9 cellular contexts compared by ENCODE assay signal in genomic region chr10:124529661-124530214, GRCh38.
DNase-seq lines count a peak whose midpoint lies in the region; ATAC-seq, FAIRE-seq and TF ChIP-seq lines count a peak whose summit lies in the region.
"Had no signal": no experiment of that assay in that cellular context is flagged by ENCODE, and none has a peak within 500 bp of the region (broad histone marks: within the 10 kb centered on the region; RNA-seq: fewer than 3 reads in every experiment).

No MANE protein-coding gene starts in this region.

- no peaks in the 10 kb centered on the region for H3K27me3 ChIP-seq in OCI-LY3 (ENCODE audit: low read depth, low read length)
- H3K27me3 ChIP-seq in right lobe of liver = no peaks in the 10 kb centered on the region

- H3K79me2 ChIP-seq in OCI-LY3 (ENCODE audit: low read length) = no peaks in the 10 kb centered on the region

- H3K4me1 ChIP-seq in OCI-LY3 (ENCODE audit: low read length) (peaks cover 19% of the 10 kb centered on the region), right lobe of liver (peaks cover 0 to 7% (median 2%) of the 10 kb centered on the region in 4 donors)
- H3K4me1 ChIP-seq: lower lobe of right lung had no signal

- no peak for TF ChIP-seq POLR2A in right lobe of liver (IDR thresholded peaks at IDR 0.05)

- H3K4me2 ChIP-seq in OCI-LY3 (ENCODE audit: low read length) = peak overlapping the region; percentile 92

- intact Hi-C loops in right lobe of liver (cut with DNase I) = loop anchor here (5.0 to 10.0 kb wide), 3 partner anchors 95 to 295 kb away; partner anchors contain the start of gene FAM53B (in 1 of the 2)

- 0% methylated on average over 2 of the region's 17 CpGs for WGBS in right lobe of liver (ENCODE audit: insufficient coverage, low coverage, low lambda C conversion rate, missing lambda C conversion rate)

- no peaks in the 10 kb centered on the region for H4K20me1 ChIP-seq in OCI-LY3 (ENCODE audit: insufficient read depth, low read length)

- no peaks in the 10 kb centered on the region for H3K9me3 ChIP-seq in OCI-LY3 (ENCODE audit: insufficient read depth, low read length)
- H3K9me3 ChIP-seq in right lobe of liver = no peaks in the 10 kb centered on the region
- H3K9me3 ChIP-seq: lower lobe of right lung had no signal

- no peak for FAIRE-seq in GM19239 (lab: Jason Lieb, UNC)

- TF ChIP-seq CTCF in GM10266 (IDR thresholded peaks at IDR 0.05; ENCODE audit: control insufficient read depth, insufficient read depth, low read depth, missing control alignments) = peak; percentile 4
- no peak for TF ChIP-seq CTCF in OCI-LY3 (IDR thresholded peaks at IDR 0.05; ENCODE audit: low read depth, low read length)
- no peak for TF ChIP-seq CTCF in right lobe of liver (IDR thresholded peaks at IDR 0.05)

- H3K36me3 ChIP-seq in OCI-LY3 (replicated peaks; ENCODE audit: low read depth, low read length) (no peaks in the 10 kb centered on the region), right lobe of liver (no peaks in the 10 kb centered on the region)
- H3K36me3 ChIP-seq: lower lobe of right lung had no signal

- no peak for DNase-seq in GM10266 (ENCODE audit: extremely low spot score)
- DNase-seq in right lobe of liver = peak in 1 of 3 donors; percentile 14
- no peak for DNase-seq in hippocampal formation (lab: John Stamatoyannopoulos, UW)
- no peak for DNase-seq in hepatic stellate cell (ENCODE audit: low spot score)
- no peak for DNase-seq in GM19239 (ENCODE audit: insufficient read length, low spot score)

- H3K27ac ChIP-seq in OCI-LY3 (ENCODE audit: low read length) (no peak overlapping the region), right lobe of liver (no peak overlapping the region)
- H3K27ac ChIP-seq: lower lobe of right lung had no signal

- H2AFZ ChIP-seq in OCI-LY3 (ENCODE audit: low read depth, low read length) = no peak overlapping the region

- ATAC-seq in GM21786 (IDR thresholded peaks at IDR 0.05; ENCODE audit: unreplicated experiment) = peak; percentile 14
- peak; percentile 15 to 28 (median 20) for ATAC-seq in right lobe of liver
- ATAC-seq in HG02678 (IDR thresholded peaks at IDR 0.05; ENCODE audit: unreplicated experiment) = no peak

- no peak overlapping the region for H3K9ac ChIP-seq in OCI-LY3 (ENCODE audit: low read length)

- H3K4me3 ChIP-seq in OCI-LY3 (ENCODE audit: low read length) (peak overlapping the region; percentile 71), right lobe of liver (no peak overlapping the region)
- H3K4me3 ChIP-seq: lower lobe of right lung had no signal
